Comparison of ENCODE assay signal across 9 cellular contexts in the genomic region with DNA sequence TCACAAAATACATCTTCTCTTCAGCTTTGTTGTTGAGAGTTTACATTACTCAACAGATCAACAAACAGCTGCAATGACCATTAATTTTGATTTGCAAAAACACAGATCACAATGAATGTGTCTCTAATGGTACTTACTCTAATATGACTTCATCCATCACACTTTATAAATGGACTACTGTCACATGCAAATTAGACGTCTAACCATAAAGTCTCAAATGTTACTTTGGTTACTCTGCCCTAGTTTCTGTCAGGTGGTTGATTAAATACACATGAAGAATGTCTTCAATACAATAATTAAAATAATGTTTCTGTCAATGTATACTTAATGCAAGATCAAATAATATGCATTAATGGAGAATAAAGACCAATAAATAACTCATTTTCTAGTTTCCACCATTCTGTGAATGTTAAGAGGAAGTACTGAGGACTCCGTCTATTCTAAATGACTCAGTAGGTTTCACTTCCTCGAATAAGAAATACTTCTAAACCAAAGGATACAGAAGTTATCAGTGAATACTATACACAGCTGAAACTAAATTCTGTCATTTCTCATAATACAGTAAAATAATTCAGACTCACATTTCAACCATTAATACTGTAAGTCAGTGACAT.
DNase-seq lines count a peak whose midpoint lies in the region; ATAC-seq and TF ChIP-seq lines count a peak whose summit lies in the region.
"Had no signal": no experiment of that assay in that cellular context is flagged by ENCODE, and none has a peak within 500 bp of the region (broad histone marks: within the 10 kb centered on the region; RNA-seq: fewer than 3 reads in every experiment).

No MANE protein-coding gene starts in this region.

- ATAC-seq in GM18907 (IDR thresholded peaks at IDR 0.05; ENCODE audit: unreplicated experiment) (peak; percentile 100), HG02678 (IDR thresholded peaks at IDR 0.05; ENCODE audit: unreplicated experiment) (peak; percentile 100)

- no peaks in the 10 kb centered on the region for H3K27me3 ChIP-seq in breast epithelium
- H3K27me3 ChIP-seq: heart left ventricle had no signal

- peaks cover 14% of the 10 kb centered on the region for H3K9me3 Mint-ChIP-seq in HFFc6

- peak; percentile 89 for DNase-seq in MV-4-11 (lab: John Stamatoyannopoulos, UW)
- peak; percentile 70 for DNase-seq in medulla oblongata (ENCODE audit: extremely low spot score)
- DNase-seq in breast epithelium (ENCODE audit: low spot score in 2 of 2), result no peak
- no peak for DNase-seq in HFFc6
- DNase-seq in SK-N-DZ (ENCODE audit: low spot score), result no peak
- no peak for DNase-seq in middle frontal gyrus (ENCODE audit: extremely low spot score, low spot score)
- DNase-seq: heart left ventricle had no signal

- no peaks in the 10 kb centered on the region for H3K4me1 ChIP-seq in breast epithelium

- H3K36me3 ChIP-seq in breast epithelium, result no peaks in the 10 kb centered on the region

- no peak for TF ChIP-seq POLR2A in breast epithelium (IDR thresholded peaks at IDR 0.05)

- peaks cover 36% of the 10 kb centered on the region for H3K36me3 Mint-ChIP-seq in HFFc6 (ENCODE audit: low read depth)

- H3K4me3 Mint-ChIP-seq in HFFc6, result no peak overlapping the region

- H3K27ac ChIP-seq in breast epithelium, result no peak overlapping the region

- intact Hi-C loops in breast epithelium (cut with DNase I; ENCODE audit: low total_unique reads), result no loop called here

- no peak overlapping the region for H3K4me3 ChIP-seq in breast epithelium
- H3K4me3 ChIP-seq: heart left ventricle had no signal

- TF ChIP-seq CTCF in breast epithelium (IDR thresholded peaks at IDR 0.05) (no peak), HFFc6 (IDR thresholded peaks at IDR 0.05) (no peak)

- H3K9me3 ChIP-seq in breast epithelium, result peaks cover 0 to 8% of the 10 kb centered on the region in 2 donors

- no peaks in the 10 kb centered on the region for H3K4me1 Mint-ChIP-seq in HFFc6 (ENCODE audit: low read depth)

- H3K27ac Mint-ChIP-seq in HFFc6, result no peak overlapping the region

- H3K27me3 Mint-ChIP-seq in HFFc6 (ENCODE audit: insufficient read depth), result no peaks in the 10 kb centered on the region; the same call in 1 of the 2 replicates

Comparison
In these comparisons a context has a peak if more than half of its experiments do, and no peak if none do; other contexts are left out.
1. DNase-seq: peak in MV-4-11 (single experiment) and medulla oblongata (single experiment); none in breast epithelium (0 of 2), HFFc6 (single experiment), SK-N-DZ (single experiment) and middle frontal gyrus (single experiment).